In the genomic region with DNA sequence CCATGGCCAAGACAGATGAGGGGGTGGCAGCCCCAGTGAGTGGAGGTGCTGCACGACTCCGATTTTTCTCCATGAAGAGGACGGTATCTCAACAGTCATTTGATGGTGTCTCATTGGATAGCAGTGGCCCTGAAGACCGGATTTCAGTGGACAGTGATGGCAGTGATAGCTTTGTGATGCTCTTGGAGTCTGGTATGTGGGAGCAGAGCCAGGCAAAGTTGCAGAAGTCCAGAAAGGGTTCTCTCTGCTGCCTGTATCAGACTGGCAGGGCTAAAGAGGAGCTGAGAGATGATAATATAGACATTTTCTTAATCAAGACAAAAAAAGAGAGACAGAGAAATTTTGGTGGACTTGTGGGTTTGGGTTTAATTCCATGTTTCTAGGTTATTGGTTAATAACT, we compare ENCODE assay signal across 27 cellular contexts.
"Had no signal": no experiment of that assay in that cellular context is flagged by ENCODE, and none has a peak within 500 bp of the region (broad histone marks: within the 10 kb centered on the region; RNA-seq: fewer than 3 reads in every experiment).

No MANE protein-coding gene starts in this region.

- DNase-seq: activated CD4-positive, alpha-beta T cell treated with anti-CD3 and anti-CD28 coated beads for 48 hours; activated CD4-positive, alpha-beta T cell treated with anti-CD3 and anti-CD28 coated beads, Interleukin-2, amount 50 U/mL, for 48 hours; activated CD4-positive, CD25-positive, alpha-beta regulatory T cell treated with anti-CD3 and anti-CD28 coated beads, Interleukin-2, amount 50 U/mL, for 72 hours; activated CD8-positive, alpha-beta memory T cell treated with anti-CD3 and anti-CD28 coated beads, Interleukin-2, amount 10 ng/mL, durations not matched to agents 7 days and 5 days; activated effector memory CD4-positive, alpha-beta T cell treated with Interleukin-2 at 50 U/mL for 16 hours; activated naive CD4-positive, alpha-beta T cell; activated T-cell treated with anti-CD3 and anti-CD28 coated beads, Interleukin-2, amount 50 U/mL, for 24 hours; aorta; MG63; NCI-H1105 treated with DMSO at 0.1 percent for 48 hours; NCI-H1436 treated with DMSO at 0.1 percent for 48 hours; NCI-H187; NCI-H2081; NCI-H510A treated with DMSO at 0.1 percent for 48 hours; NCI-H69; NK-92 treated with Interleukin-12 subunit alpha and Interleukin-12 subunit beta, amount 100 ng/mL, for 24 hours; OCI-M1; RPMI8226; SHP77; SW 1271 had no signal

- H3K4me3 Mint-ChIP-seq: activated CD8-positive, alpha-beta memory T cell treated with anti-CD3 and anti-CD28 coated beads, Interleukin-2, amount 10 ng/mL, durations not matched to agents 7 days and 5 days; activated naive CD4-positive, alpha-beta T cell treated with anti-CD3 and anti-CD28 coated beads, Interleukin-2, amount 50 U/mL, for 24 hours; activated T-cell treated with anti-CD3 and anti-CD28 coated beads, Interleukin-2, amount 50 U/mL, for 24 hours; activated T-helper 1 cell treated with anti-CD3 and anti-CD28 coated beads, Interleukin-12 subunit alpha, Interleukin-12 subunit beta, Interleukin-2, Interleukin-4 antibody, amounts not matched to agents 30 ng/mL and 10 ng/mL and 1 ng/mL, durations not matched to agents 14 hours and 24 hours and 36 hours; WTC11 had no signal

- H3K4me1 ChIP-seq: SJSA1 had no signal

- H3K27me3 ChIP-seq: MG63, SJSA1 had no signal

- H3K27me3 Mint-ChIP-seq: activated CD8-positive, alpha-beta memory T cell treated with anti-CD3 and anti-CD28 coated beads, Interleukin-2, amount 10 ng/mL, durations not matched to agents 7 days and 5 days; activated naive CD4-positive, alpha-beta T cell treated with anti-CD3 and anti-CD28 coated beads, Interleukin-2, amount 50 U/mL, for 24 hours; activated T-cell treated with anti-CD3 and anti-CD28 coated beads, Interleukin-2, amount 50 U/mL, for 24 hours had no signal

- ATAC-seq: activated CD8-positive, alpha-beta memory T cell treated with anti-CD3 and anti-CD28 coated beads, Interleukin-2, amount 10 ng/mL, durations not matched to agents 7 days and 5 days; Panc1; SK-N-SH treated with all-trans-retinoic acid at 6 μM for 48 hours; WTC11 had no signal

- H3K9me3 ChIP-seq: MG63, SJSA1 had no signal

- H3K27ac ChIP-seq: KMS-11, SJSA1 had no signal

- H3K9me3 Mint-ChIP-seq: activated naive CD4-positive, alpha-beta T cell treated with anti-CD3 and anti-CD28 coated beads, Interleukin-2, amount 50 U/mL, for 24 hours; activated T-cell treated with anti-CD3 and anti-CD28 coated beads, Interleukin-2, amount 50 U/mL, for 24 hours; activated T-helper 1 cell treated with anti-CD3 and anti-CD28 coated beads, Interleukin-12 subunit alpha, Interleukin-12 subunit beta, Interleukin-2, Interleukin-4 antibody, amounts not matched to agents 30 ng/mL and 10 ng/mL and 1 ng/mL, durations not matched to agents 14 hours and 24 hours and 36 hours; WTC11 had no signal

- H3K27ac Mint-ChIP-seq: activated CD8-positive, alpha-beta memory T cell treated with anti-CD3 and anti-CD28 coated beads, Interleukin-2, amount 10 ng/mL, durations not matched to agents 7 days and 5 days; activated naive CD4-positive, alpha-beta T cell treated with anti-CD3 and anti-CD28 coated beads, Interleukin-2, amount 50 U/mL, for 24 hours; activated T-cell treated with anti-CD3 and anti-CD28 coated beads, Interleukin-2, amount 50 U/mL, for 24 hours; activated T-helper 1 cell treated with anti-CD3 and anti-CD28 coated beads, Interleukin-12 subunit alpha, Interleukin-12 subunit beta, Interleukin-2, Interleukin-4 antibody, amounts not matched to agents 30 ng/mL and 10 ng/mL and 1 ng/mL, durations not matched to agents 14 hours and 24 hours and 36 hours; WTC11 had no signal

- H3K4me3 ChIP-seq: MG63, SJSA1 had no signal

- H3K4me1 Mint-ChIP-seq: activated CD8-positive, alpha-beta memory T cell treated with anti-CD3 and anti-CD28 coated beads, Interleukin-2, amount 10 ng/mL, durations not matched to agents 7 days and 5 days; activated naive CD4-positive, alpha-beta T cell treated with anti-CD3 and anti-CD28 coated beads, Interleukin-2, amount 50 U/mL, for 24 hours; WTC11 had no signal
